ENCODE assay signal across 1 cellular context in the genomic region with DNA sequence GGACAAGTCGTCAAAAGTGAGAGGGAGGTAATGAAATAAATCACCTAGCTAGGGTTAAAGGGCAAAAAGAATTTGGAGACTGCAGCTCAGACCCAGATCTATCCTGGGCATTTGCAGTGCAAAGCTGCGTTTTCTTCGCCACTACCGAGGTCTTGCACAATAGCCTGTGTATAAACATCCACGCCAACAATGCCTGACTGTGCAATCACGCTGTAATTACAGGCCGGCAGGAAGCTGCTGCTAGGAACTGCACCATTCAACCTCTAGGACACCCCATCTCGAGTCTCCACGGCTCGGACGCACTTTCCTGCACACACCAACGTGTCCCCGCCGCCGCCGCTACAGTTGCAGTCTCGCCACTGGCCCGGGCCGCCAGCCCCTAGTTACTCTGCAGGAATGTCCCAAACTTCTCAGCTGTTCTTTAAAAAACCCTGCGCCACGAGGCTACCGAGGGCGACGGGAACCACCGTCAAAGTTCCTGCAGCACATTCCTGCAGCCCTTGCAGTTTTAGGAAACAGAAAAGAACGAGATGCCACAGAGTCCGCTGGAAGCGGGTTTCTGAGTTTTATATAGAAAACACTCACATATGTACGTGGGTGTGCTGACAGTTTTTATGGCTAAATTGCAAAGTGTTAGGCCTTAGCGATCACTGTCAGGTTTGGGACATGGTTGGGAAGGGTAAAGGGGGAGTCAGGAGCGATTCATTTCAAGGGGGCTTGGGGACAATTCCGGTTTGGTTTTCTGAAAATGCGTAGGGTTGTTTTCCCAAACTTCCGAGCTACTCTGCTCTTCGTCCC.
TF ChIP-seq lines count a peak whose summit lies in the region.

No MANE protein-coding gene starts in this region.

TF ChIP-seq in HepG2, 621 proteins besides CTCF, POLR2A, EP300 and RAD21 (continued from another document and continues in another):
- TF ChIP-seq, protein P1, sequence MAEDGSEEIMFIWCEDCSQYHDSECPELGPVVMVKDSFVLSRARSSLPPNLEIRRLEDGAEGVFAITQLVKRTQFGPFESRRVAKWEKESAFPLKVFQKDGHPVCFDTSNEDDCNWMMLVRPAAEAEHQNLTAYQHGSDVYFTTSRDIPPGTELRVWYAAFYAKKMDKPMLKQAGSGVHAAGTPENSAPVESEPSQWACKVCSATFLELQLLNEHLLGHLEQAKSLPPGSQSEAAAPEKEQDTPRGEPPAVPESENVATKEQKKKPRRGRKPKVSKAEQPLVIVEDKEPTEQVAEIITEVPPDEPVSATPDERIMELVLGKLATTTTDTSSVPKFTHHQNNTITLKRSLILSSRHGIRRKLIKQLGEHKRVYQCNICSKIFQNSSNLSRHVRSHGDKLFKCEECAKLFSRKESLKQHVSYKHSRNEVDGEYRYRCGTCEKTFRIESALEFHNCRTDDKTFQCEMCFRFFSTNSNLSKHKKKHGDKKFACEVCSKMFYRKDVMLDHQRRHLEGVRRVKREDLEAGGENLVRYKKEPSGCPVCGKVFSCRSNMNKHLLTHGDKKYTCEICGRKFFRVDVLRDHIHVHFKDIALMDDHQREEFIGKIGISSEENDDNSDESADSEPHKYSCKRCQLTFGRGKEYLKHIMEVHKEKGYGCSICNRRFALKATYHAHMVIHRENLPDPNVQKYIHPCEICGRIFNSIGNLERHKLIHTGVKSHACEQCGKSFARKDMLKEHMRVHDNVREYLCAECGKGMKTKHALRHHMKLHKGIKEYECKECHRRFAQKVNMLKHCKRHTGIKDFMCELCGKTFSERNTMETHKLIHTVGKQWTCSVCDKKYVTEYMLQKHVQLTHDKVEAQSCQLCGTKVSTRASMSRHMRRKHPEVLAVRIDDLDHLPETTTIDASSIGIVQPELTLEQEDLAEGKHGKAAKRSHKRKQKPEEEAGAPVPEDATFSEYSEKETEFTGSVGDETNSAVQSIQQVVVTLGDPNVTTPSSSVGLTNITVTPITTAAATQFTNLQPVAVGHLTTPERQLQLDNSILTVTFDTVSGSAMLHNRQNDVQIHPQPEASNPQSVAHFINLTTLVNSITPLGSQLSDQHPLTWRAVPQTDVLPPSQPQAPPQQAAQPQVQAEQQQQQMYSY (CRISPR knock-in tag; IDR thresholded peaks at IDR 0.05): no peak
- peak; percentile 89 for TF ChIP-seq SALL1 (CRISPR knock-in tag; IDR thresholded peaks at IDR 0.05)
- peak; percentile 37 to 45; a peak in 3 of 4 replicates for TF ChIP-seq MAFK (conservative IDR thresholded peaks at IDR 0.05 in 1 of 2, IDR thresholded peaks at IDR 0.05 in 1 of 2; ENCODE audit: low read length in 2 of 2)
- peak; percentile 94 for TF ChIP-seq ZNF331 (CRISPR knock-in tag; IDR thresholded peaks at IDR 0.05)
- TF ChIP-seq ZNF260 (CRISPR knock-in tag; IDR thresholded peaks at IDR 0.05; ENCODE audit: borderline replicate concordance, low read depth): no peak
- peak; percentile 80 for TF ChIP-seq BRD4 (CRISPR knock-in tag; IDR thresholded peaks at IDR 0.05)
- peak; percentile 42; the same call in 1 of the 2 replicates for TF ChIP-seq ZNF644 (CRISPR knock-in tag; IDR thresholded peaks at IDR 0.05; ENCODE audit: low read depth)
- TF ChIP-seq CCDC6 (CRISPR knock-in tag; IDR thresholded peaks at IDR 0.05): no peak
- TF ChIP-seq ZNF281 (CRISPR knock-in tag; IDR thresholded peaks at IDR 0.05; ENCODE audit: borderline replicate concordance): peak; percentile 60
- peak; percentile 81; the same call in 1 of the 2 replicates for TF ChIP-seq HMG20A (CRISPR knock-in tag; IDR thresholded peaks at IDR 0.05; ENCODE audit: borderline replicate concordance)
- 0 out of 2 replicates have a peak, but pooled peaks have one; percentile 38 for TF ChIP-seq HIC2 (CRISPR knock-in tag; IDR thresholded peaks at IDR 0.05; ENCODE audit: low read depth)
- peak; percentile 66 for TF ChIP-seq CREM (IDR thresholded peaks at IDR 0.05)
- TF ChIP-seq CREM (CRISPR knock-in tag; IDR thresholded peaks at IDR 0.05): no peak
- TF ChIP-seq ZFAT (CRISPR knock-in tag; conservative IDR thresholded peaks at IDR 0.05): no peak
- TF ChIP-seq ATF1 (CRISPR knock-in tag; IDR thresholded peaks at IDR 0.05): peak; percentile 55
- TF ChIP-seq HOXA5 (CRISPR knock-in tag; IDR thresholded peaks at IDR 0.05): 0 out of 2 replicates have a peak, but pooled peaks have one; percentile 47
- peak; percentile 68; the same call in 1 of the 2 replicates for TF ChIP-seq ZSCAN9 (CRISPR knock-in tag; IDR thresholded peaks at IDR 0.05; ENCODE audit: borderline replicate concordance)
- TF ChIP-seq MTF1 (CRISPR knock-in tag; IDR thresholded peaks at IDR 0.05): no peak
- TF ChIP-seq TOE1 (CRISPR knock-in tag; IDR thresholded peaks at IDR 0.05): no peak; the same call in 1 of the 2 replicates
- TF ChIP-seq DZIP1 (CRISPR knock-in tag; IDR thresholded peaks at IDR 0.05): 0 out of 2 replicates have a peak, but pooled peaks have one; percentile 71
- peak; percentile 70; the same call in 1 of the 2 replicates for TF ChIP-seq ZNF44 (CRISPR knock-in tag; IDR thresholded peaks at IDR 0.05)
- peak; percentile 31; the same call in 1 of the 2 replicates for TF ChIP-seq HNF4G (IDR thresholded peaks at IDR 0.05; ENCODE audit: borderline replicate concordance, low read depth, low read length)
- no peak for TF ChIP-seq HNF4G (CRISPR knock-in tag; IDR thresholded peaks at IDR 0.05; ENCODE audit: borderline replicate concordance, low read depth)
- TF ChIP-seq SRSF9 (IDR thresholded peaks at IDR 0.05; ENCODE audit: borderline replicate concordance, insufficient read depth, low read depth, low read length, poor library complexity, severe bottlenecking): no peak
- 0 out of 2 replicates have a peak, but pooled peaks have one; percentile 49 for TF ChIP-seq ZNF572 (CRISPR knock-in tag; IDR thresholded peaks at IDR 0.05)
- TF ChIP-seq ZNF552 (CRISPR knock-in tag; IDR thresholded peaks at IDR 0.05; ENCODE audit: borderline replicate concordance): no peak
- TF ChIP-seq, protein P2, sequence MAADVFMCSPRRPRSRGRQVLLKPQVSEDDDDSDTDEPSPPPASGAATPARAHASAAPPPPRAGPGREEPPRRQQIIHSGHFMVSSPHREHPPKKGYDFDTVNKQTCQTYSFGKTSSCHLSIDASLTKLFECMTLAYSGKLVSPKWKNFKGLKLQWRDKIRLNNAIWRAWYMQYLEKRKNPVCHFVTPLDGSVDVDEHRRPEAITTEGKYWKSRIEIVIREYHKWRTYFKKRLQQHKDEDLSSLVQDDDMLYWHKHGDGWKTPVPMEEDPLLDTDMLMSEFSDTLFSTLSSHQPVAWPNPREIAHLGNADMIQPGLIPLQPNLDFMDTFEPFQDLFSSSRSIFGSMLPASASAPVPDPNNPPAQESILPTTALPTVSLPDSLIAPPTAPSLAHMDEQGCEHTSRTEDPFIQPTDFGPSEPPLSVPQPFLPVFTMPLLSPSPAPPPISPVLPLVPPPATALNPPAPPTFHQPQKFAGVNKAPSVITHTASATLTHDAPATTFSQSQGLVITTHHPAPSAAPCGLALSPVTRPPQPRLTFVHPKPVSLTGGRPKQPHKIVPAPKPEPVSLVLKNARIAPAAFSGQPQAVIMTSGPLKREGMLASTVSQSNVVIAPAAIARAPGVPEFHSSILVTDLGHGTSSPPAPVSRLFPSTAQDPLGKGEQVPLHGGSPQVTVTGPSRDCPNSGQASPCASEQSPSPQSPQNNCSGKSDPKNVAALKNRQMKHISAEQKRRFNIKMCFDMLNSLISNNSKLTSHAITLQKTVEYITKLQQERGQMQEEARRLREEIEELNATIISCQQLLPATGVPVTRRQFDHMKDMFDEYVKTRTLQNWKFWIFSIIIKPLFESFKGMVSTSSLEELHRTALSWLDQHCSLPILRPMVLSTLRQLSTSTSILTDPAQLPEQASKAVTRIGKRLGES (CRISPR knock-in tag; IDR thresholded peaks at IDR 0.05; ENCODE audit: borderline replicate concordance): peak; percentile 82; the same call in 1 of the 2 replicates
- TF ChIP-seq ERF (CRISPR knock-in tag; IDR thresholded peaks at IDR 0.05): peak; percentile 81
- peak; percentile 72; the same call in 1 of the 2 replicates for TF ChIP-seq ZNF451 (CRISPR knock-in tag; IDR thresholded peaks at IDR 0.05)
- TF ChIP-seq ZNF564 (CRISPR knock-in tag; IDR thresholded peaks at IDR 0.05): peak; percentile 90; the same call in 1 of the 2 replicates
- TF ChIP-seq TSC22D2 (CRISPR knock-in tag; IDR thresholded peaks at IDR 0.05; ENCODE audit: borderline replicate concordance): 0 out of 2 replicates have a peak, but pooled peaks have one; percentile 67
- TF ChIP-seq SP5 (CRISPR knock-in tag; IDR thresholded peaks at IDR 0.05; ENCODE audit: borderline replicate concordance, low read depth): peak; percentile 11; the same call in 1 of the 2 replicates
- peak; percentile 59; the same call in 1 of the 2 replicates for TF ChIP-seq MXD4 (CRISPR knock-in tag; IDR thresholded peaks at IDR 0.05)
- TF ChIP-seq TBL1XR1 (IDR thresholded peaks at IDR 0.05; ENCODE audit: borderline replicate concordance, low read length, partially characterized antibody): peak; percentile 63
- peak; percentile 96 for TF ChIP-seq TBX2 (CRISPR knock-in tag; IDR thresholded peaks at IDR 0.05; ENCODE audit: borderline replicate concordance)
- no peak for TF ChIP-seq SETDB1 (CRISPR knock-in tag; IDR thresholded peaks at IDR 0.05; ENCODE audit: borderline replicate concordance)
- no peak for TF ChIP-seq SP140L (CRISPR knock-in tag; IDR thresholded peaks at IDR 0.05; ENCODE audit: borderline replicate concordance)
- TF ChIP-seq, protein P3, sequence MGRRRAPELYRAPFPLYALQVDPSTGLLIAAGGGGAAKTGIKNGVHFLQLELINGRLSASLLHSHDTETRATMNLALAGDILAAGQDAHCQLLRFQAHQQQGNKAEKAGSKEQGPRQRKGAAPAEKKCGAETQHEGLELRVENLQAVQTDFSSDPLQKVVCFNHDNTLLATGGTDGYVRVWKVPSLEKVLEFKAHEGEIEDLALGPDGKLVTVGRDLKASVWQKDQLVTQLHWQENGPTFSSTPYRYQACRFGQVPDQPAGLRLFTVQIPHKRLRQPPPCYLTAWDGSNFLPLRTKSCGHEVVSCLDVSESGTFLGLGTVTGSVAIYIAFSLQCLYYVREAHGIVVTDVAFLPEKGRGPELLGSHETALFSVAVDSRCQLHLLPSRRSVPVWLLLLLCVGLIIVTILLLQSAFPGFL (CRISPR knock-in tag; IDR thresholded peaks at IDR 0.05): no peak
- peak; percentile 78 for TF ChIP-seq ZBTB7B (CRISPR knock-in tag; IDR thresholded peaks at IDR 0.05)
- peak; percentile 27; the same call in 1 of the 2 replicates for TF ChIP-seq ZNF367 (CRISPR knock-in tag; IDR thresholded peaks at IDR 0.05; ENCODE audit: borderline replicate concordance)
